1 cellular context compared by ENCODE assay signal in the genomic region with DNA sequence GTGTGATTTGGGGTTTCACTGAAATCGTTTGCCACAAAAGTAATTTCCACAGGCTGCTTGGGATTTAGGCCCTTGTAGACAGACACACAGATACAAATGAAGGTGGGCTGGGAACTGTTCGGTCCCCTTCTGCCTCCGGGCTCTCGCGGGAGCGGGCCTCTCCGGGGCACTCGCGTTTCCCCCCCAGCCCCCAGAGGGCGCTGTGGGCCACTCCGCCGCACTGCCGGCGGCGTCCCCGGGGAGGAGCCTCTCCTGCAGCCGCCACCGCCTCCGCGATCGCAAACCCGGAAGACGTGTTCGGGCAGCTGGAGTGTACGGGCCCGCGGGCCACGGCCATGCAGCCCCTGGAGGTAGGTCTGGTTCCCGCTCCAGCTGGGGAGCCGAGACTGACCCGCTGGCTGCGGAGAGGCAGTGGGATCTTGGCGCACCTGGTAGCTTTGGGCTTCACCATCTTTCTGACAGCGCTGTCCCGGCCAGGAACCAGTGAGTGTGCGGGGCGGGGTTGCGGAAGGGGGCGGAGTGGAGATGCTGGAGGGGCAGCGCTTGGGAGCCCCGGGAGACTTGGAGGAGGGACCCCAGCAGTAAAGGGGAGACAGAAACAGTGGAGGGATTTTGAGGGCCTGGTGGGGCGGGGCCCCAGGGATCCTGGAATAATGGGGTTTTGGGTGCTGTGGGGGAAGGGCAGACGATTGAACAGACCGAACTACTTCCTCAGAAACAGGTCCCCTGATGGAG.
TF ChIP-seq lines count a peak whose summit lies in the region.

A gene with protein sequence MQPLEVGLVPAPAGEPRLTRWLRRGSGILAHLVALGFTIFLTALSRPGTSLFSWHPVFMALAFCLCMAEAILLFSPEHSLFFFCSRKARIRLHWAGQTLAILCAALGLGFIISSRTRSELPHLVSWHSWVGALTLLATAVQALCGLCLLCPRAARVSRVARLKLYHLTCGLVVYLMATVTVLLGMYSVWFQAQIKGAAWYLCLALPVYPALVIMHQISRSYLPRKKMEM (plus strand): TSS at position 290 of the 735 bp plus-strand sequence. CDS start 46 bp downstream, at position 336.

TF ChIP-seq in HepG2, 621 proteins besides CTCF, POLR2A, EP300 and RAD21 (continued from another document and continues in another):
- TF ChIP-seq, protein P1, sequence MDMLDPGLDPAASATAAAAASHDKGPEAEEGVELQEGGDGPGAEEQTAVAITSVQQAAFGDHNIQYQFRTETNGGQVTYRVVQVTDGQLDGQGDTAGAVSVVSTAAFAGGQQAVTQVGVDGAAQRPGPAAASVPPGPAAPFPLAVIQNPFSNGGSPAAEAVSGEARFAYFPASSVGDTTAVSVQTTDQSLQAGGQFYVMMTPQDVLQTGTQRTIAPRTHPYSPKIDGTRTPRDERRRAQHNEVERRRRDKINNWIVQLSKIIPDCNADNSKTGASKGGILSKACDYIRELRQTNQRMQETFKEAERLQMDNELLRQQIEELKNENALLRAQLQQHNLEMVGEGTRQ (IDR thresholded peaks at IDR 0.05; ENCODE audit: low read depth, low read length), result no peak
- TF ChIP-seq, protein P1 (CRISPR knock-in tag; IDR thresholded peaks at IDR 0.05; ENCODE audit: borderline replicate concordance), result no peak
- TF ChIP-seq ATF1 (CRISPR knock-in tag; IDR thresholded peaks at IDR 0.05) (no peak), ZKSCAN8 (CRISPR knock-in tag; IDR thresholded peaks at IDR 0.05; ENCODE audit: borderline replicate concordance) (no peak), ZNF225 (CRISPR knock-in tag; IDR thresholded peaks at IDR 0.05) (no peak), ZNF766 (CRISPR knock-in tag; IDR thresholded peaks at IDR 0.05; ENCODE audit: borderline replicate concordance) (no peak), ZNF33B (CRISPR knock-in tag; IDR thresholded peaks at IDR 0.05) (no peak), FOXM1 (CRISPR knock-in tag; IDR thresholded peaks at IDR 0.05) (no peak), ZFP1 (CRISPR knock-in tag; IDR thresholded peaks at IDR 0.05) (no peak), IKZF4 (CRISPR knock-in tag; IDR thresholded peaks at IDR 0.05; ENCODE audit: borderline replicate concordance, low read depth, not compliant biosample characterization) (no peak), ZNF768 (CRISPR knock-in tag; IDR thresholded peaks at IDR 0.05) (no peak; the same call in 1 of the 2 replicates), ZNF558 (CRISPR knock-in tag; IDR thresholded peaks at IDR 0.05; ENCODE audit: borderline replicate concordance) (no peak), ZNF24 (IDR thresholded peaks at IDR 0.05) (no peak), EZH2 (conservative IDR thresholded peaks at IDR 0.05; ENCODE audit: low read depth, low read length) (no peak), ADNP (CRISPR knock-in tag; IDR thresholded peaks at IDR 0.05) (no peak), KLF12 (CRISPR knock-in tag; IDR thresholded peaks at IDR 0.05; ENCODE audit: borderline replicate concordance) (peak; percentile 44; the same call in 1 of the 2 replicates), PITX1 (CRISPR knock-in tag; IDR thresholded peaks at IDR 0.05) (peak; percentile 72; the same call in 1 of the 2 replicates), ZFP90 (CRISPR knock-in tag; IDR thresholded peaks at IDR 0.05; ENCODE audit: borderline replicate concordance) (peak; percentile 26; the same call in 1 of the 2 replicates), ISL2 (CRISPR knock-in tag; IDR thresholded peaks at IDR 0.05) (peak; percentile 64)
- TF ChIP-seq, protein P2, sequence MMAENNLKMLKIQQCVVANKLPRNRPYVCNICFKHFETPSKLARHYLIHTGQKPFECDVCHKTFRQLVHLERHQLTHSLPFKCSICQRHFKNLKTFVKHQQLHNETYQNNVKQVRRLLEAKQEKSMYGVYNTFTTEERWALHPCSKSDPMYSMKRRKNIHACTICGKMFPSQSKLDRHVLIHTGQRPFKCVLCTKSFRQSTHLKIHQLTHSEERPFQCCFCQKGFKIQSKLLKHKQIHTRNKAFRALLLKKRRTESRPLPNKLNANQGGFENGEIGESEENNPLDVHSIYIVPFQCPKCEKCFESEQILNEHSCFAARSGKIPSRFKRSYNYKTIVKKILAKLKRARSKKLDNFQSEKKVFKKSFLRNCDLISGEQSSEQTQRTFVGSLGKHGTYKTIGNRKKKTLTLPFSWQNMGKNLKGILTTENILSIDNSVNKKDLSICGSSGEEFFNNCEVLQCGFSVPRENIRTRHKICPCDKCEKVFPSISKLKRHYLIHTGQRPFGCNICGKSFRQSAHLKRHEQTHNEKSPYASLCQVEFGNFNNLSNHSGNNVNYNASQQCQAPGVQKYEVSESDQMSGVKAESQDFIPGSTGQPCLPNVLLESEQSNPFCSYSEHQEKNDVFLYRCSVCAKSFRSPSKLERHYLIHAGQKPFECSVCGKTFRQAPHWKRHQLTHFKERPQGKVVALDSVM (CRISPR knock-in tag; IDR thresholded peaks at IDR 0.05), result peak; percentile 58; the same call in 1 of the 2 replicates
- TF ChIP-seq, protein P3, sequence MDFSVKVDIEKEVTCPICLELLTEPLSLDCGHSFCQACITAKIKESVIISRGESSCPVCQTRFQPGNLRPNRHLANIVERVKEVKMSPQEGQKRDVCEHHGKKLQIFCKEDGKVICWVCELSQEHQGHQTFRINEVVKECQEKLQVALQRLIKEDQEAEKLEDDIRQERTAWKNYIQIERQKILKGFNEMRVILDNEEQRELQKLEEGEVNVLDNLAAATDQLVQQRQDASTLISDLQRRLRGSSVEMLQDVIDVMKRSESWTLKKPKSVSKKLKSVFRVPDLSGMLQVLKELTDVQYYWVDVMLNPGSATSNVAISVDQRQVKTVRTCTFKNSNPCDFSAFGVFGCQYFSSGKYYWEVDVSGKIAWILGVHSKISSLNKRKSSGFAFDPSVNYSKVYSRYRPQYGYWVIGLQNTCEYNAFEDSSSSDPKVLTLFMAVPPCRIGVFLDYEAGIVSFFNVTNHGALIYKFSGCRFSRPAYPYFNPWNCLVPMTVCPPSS (IDR thresholded peaks at IDR 0.05), result no peak
- TF ChIP-seq, protein P4, sequence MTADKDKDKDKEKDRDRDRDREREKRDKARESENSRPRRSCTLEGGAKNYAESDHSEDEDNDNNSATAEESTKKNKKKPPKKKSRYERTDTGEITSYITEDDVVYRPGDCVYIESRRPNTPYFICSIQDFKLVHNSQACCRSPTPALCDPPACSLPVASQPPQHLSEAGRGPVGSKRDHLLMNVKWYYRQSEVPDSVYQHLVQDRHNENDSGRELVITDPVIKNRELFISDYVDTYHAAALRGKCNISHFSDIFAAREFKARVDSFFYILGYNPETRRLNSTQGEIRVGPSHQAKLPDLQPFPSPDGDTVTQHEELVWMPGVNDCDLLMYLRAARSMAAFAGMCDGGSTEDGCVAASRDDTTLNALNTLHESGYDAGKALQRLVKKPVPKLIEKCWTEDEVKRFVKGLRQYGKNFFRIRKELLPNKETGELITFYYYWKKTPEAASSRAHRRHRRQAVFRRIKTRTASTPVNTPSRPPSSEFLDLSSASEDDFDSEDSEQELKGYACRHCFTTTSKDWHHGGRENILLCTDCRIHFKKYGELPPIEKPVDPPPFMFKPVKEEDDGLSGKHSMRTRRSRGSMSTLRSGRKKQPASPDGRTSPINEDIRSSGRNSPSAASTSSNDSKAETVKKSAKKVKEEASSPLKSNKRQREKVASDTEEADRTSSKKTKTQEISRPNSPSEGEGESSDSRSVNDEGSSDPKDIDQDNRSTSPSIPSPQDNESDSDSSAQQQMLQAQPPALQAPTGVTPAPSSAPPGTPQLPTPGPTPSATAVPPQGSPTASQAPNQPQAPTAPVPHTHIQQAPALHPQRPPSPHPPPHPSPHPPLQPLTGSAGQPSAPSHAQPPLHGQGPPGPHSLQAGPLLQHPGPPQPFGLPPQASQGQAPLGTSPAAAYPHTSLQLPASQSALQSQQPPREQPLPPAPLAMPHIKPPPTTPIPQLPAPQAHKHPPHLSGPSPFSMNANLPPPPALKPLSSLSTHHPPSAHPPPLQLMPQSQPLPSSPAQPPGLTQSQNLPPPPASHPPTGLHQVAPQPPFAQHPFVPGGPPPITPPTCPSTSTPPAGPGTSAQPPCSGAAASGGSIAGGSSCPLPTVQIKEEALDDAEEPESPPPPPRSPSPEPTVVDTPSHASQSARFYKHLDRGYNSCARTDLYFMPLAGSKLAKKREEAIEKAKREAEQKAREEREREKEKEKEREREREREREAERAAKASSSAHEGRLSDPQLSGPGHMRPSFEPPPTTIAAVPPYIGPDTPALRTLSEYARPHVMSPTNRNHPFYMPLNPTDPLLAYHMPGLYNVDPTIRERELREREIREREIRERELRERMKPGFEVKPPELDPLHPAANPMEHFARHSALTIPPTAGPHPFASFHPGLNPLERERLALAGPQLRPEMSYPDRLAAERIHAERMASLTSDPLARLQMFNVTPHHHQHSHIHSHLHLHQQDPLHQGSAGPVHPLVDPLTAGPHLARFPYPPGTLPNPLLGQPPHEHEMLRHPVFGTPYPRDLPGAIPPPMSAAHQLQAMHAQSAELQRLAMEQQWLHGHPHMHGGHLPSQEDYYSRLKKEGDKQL (CRISPR knock-in tag; IDR thresholded peaks at IDR 0.05; ENCODE audit: low read depth), result no peak
- TF ChIP-seq, protein P5, sequence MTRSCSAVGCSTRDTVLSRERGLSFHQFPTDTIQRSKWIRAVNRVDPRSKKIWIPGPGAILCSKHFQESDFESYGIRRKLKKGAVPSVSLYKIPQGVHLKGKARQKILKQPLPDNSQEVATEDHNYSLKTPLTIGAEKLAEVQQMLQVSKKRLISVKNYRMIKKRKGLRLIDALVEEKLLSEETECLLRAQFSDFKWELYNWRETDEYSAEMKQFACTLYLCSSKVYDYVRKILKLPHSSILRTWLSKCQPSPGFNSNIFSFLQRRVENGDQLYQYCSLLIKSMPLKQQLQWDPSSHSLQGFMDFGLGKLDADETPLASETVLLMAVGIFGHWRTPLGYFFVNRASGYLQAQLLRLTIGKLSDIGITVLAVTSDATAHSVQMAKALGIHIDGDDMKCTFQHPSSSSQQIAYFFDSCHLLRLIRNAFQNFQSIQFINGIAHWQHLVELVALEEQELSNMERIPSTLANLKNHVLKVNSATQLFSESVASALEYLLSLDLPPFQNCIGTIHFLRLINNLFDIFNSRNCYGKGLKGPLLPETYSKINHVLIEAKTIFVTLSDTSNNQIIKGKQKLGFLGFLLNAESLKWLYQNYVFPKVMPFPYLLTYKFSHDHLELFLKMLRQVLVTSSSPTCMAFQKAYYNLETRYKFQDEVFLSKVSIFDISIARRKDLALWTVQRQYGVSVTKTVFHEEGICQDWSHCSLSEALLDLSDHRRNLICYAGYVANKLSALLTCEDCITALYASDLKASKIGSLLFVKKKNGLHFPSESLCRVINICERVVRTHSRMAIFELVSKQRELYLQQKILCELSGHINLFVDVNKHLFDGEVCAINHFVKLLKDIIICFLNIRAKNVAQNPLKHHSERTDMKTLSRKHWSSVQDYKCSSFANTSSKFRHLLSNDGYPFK (CRISPR knock-in tag; IDR thresholded peaks at IDR 0.05; ENCODE audit: borderline replicate concordance), result peak; percentile 79; the same call in 1 of the 2 replicates
- TF ChIP-seq, protein P6, sequence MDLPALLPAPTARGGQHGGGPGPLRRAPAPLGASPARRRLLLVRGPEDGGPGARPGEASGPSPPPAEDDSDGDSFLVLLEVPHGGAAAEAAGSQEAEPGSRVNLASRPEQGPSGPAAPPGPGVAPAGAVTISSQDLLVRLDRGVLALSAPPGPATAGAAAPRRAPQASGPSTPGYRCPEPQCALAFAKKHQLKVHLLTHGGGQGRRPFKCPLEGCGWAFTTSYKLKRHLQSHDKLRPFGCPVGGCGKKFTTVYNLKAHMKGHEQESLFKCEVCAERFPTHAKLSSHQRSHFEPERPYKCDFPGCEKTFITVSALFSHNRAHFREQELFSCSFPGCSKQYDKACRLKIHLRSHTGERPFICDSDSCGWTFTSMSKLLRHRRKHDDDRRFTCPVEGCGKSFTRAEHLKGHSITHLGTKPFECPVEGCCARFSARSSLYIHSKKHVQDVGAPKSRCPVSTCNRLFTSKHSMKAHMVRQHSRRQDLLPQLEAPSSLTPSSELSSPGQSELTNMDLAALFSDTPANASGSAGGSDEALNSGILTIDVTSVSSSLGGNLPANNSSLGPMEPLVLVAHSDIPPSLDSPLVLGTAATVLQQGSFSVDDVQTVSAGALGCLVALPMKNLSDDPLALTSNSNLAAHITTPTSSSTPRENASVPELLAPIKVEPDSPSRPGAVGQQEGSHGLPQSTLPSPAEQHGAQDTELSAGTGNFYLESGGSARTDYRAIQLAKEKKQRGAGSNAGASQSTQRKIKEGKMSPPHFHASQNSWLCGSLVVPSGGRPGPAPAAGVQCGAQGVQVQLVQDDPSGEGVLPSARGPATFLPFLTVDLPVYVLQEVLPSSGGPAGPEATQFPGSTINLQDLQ (CRISPR knock-in tag; IDR thresholded peaks at IDR 0.05), result no peak
- TF ChIP-seq, protein P7, sequence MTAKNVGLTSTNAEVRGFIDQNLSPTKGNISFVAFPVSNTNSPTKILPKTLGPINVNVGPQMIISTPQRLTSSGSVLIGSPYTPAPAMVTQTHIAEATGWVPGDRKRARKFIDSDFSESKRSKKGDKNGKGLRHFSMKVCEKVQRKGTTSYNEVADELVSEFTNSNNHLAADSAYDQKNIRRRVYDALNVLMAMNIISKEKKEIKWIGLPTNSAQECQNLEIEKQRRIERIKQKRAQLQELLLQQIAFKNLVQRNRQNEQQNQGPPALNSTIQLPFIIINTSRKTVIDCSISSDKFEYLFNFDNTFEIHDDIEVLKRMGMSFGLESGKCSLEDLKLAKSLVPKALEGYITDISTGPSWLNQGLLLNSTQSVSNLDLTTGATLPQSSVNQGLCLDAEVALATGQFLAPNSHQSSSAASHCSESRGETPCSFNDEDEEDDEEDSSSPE (CRISPR knock-in tag; IDR thresholded peaks at IDR 0.05), result peak; percentile 53; the same call in 1 of the 2 replicates
- TF ChIP-seq, protein P8, sequence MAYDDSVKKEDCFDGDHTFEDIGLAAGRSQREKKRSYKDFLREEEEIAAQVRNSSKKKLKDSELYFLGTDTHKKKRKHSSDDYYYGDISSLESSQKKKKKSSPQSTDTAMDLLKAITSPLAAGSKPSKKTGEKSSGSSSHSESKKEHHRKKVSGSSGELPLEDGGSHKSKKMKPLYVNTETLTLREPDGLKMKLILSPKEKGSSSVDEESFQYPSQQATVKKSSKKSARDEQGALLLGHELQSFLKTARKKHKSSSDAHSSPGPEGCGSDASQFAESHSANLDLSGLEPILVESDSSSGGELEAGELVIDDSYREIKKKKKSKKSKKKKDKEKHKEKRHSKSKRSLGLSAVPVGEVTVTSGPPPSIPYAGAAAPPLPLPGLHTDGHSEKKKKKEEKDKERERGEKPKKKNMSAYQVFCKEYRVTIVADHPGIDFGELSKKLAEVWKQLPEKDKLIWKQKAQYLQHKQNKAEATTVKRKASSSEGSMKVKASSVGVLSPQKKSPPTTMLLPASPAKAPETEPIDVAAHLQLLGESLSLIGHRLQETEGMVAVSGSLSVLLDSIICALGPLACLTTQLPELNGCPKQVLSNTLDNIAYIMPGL (CRISPR knock-in tag; IDR thresholded peaks at IDR 0.05; ENCODE audit: borderline replicate concordance in 1 of 2, low read depth in 1 of 2), result peak; percentile 97
- TF ChIP-seq, protein P9, sequence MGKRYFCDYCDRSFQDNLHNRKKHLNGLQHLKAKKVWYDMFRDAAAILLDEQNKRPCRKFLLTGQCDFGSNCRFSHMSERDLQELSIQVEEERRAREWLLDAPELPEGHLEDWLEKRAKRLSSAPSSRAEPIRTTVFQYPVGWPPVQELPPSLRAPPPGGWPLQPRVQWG (CRISPR knock-in tag; IDR thresholded peaks at IDR 0.05; ENCODE audit: borderline replicate concordance, low read depth), result no peak
